10 cellular contexts compared by ENCODE assay signal in the genomic region with DNA sequence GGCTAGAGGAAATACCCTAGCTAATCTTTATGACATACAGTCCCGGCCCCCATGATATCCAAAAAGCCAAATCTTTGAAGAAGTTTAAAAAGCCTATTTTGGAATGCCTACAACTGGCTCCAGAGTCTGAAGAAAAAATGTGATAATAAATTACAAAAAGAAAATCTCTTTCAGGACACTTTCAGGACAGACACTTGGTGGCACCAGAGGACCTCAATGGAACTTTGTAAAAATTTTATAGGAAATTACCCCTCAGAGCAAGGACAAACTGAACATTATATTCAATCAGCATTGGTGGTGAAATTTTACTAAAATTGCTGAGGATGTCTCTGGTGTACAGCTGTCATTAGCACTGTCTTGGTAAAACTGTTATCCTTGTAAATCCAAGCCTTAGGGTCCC.
A peak's percentile ranks its signal among the peaks of the same experiment; 100 is the strongest.
DNase-seq lines count a peak whose midpoint lies in the region; ATAC-seq, FAIRE-seq and TF ChIP-seq lines count a peak whose summit lies in the region.
"Had no signal": no experiment of that assay in that cellular context is flagged by ENCODE, and none has a peak within 500 bp of the region (broad histone marks: within the 10 kb centered on the region; RNA-seq: fewer than 3 reads in every experiment).

No MANE protein-coding gene starts in this region.

- 38% methylated on average over 1 of the region's 1 CpG for WGBS in GM12878 (ENCODE audit: insufficient coverage, insufficient replicate concordance, low lambda C conversion rate, missing lambda C conversion rate)
- 19 to 23% (median 21%) methylated on average over 1 of the region's 1 CpG for WGBS in heart left ventricle, 4 donors

- CTCF ChIA-PET in GM12878 (lab: Yijun Ruan, JAX) = interaction anchor here (0.7 to 4.4 kb wide), 5 partner anchors 12 to 318 kb away, joined by 3 to 62 read pairs (median 7); a partner anchor contains a TSS

- intact Hi-C loops in GM12878 (cut with micrococcal nuclease; ENCODE audit: unreplicated experiment) (loop anchor here (1.0 kb wide), 1 partner anchor 78 kb away; no protein-coding TSS in a partner anchor), heart left ventricle (cut with DNase I) (loop anchor here in 2 of 10 donors (5.0 to 10.0 kb wide), 2 partner anchors 79 to 81 kb away; a partner anchor contains a TSS)

- H3K9me3 ChIP-seq in GM12878 (replicated peaks; ENCODE audit: control insufficient read depth, insufficient read depth, low read length) = no peaks in the 10 kb centered on the region
- no peaks in the 10 kb centered on the region for H3K9me3 ChIP-seq in neural cell (ENCODE audit: low read length)
- H3K9me3 ChIP-seq in heart left ventricle = no peaks in the 10 kb centered on the region

- no peaks in the 10 kb centered on the region for H3K9me2 ChIP-seq in neural cell (ENCODE audit: insufficient read depth, low read length)

- TF ChIP-seq CTCF in GM12878 (IDR thresholded peaks at IDR 0.05 in 2 of 3, conservative IDR thresholded peaks at IDR 0.05 in 1 of 3; ENCODE audit: control insufficient read depth in 2 of 3, extremely low read depth in 1 of 3, insufficient read depth in 1 of 3, low read depth in 3 of 3, low read length in 3 of 3) (peak; percentile 16 to 51 (median 19); a peak in 3 of 6 replicates), neural cell (IDR thresholded peaks at IDR 0.05; ENCODE audit: poor library complexity, severe bottlenecking) (peak; percentile 46), heart left ventricle (IDR thresholded peaks at IDR 0.05) (peak in 5 of 12 donors; percentile 23 to 41 (median 27))

- no peak overlapping the region for H2AFZ ChIP-seq in GM12878 (ENCODE audit: control insufficient read depth, low read depth, low read length)
- no peak overlapping the region for H2AFZ ChIP-seq in neural cell (ENCODE audit: low read depth, low read length)

- H3K4me3 ChIP-seq in GM12878 = no peak overlapping the region
- no peak overlapping the region for H3K4me3 ChIP-seq in neural cell (ENCODE audit: low read length)
- no peak overlapping the region for H3K4me3 ChIP-seq in heart left ventricle

- H3K4me2 ChIP-seq in GM12878 (ENCODE audit: control insufficient read depth, insufficient read depth) (no peak overlapping the region), neural cell (ENCODE audit: low read length) (no peak overlapping the region)

- no peaks in the 10 kb centered on the region for H3F3A ChIP-seq in neural cell (ENCODE audit: insufficient read depth, low read length, poor library complexity, severe bottlenecking)

- H3K9ac ChIP-seq in GM12878 (ENCODE audit: control insufficient read depth, insufficient read depth, low read length) (no peak overlapping the region), neural cell (ENCODE audit: low read length) (no peak overlapping the region)

- RAD21 ChIA-PET in GM12878 (lab: Charles Lee; ENCODE audit: unreplicated experiment) = no interaction called here

- H3K27me3 ChIP-seq in GM12878 (replicated peaks in 1 of 2; ENCODE audit: control insufficient read depth in 2 of 2, insufficient read depth in 2 of 2, low read length in 1 of 2) = no peaks in the 10 kb centered on the region
- no peaks in the 10 kb centered on the region for H3K27me3 ChIP-seq in neural cell (ENCODE audit: insufficient read depth, low read depth, low read length)
- peaks cover 0 to 5% (median 0%) of the 10 kb centered on the region in 9 donors for H3K27me3 ChIP-seq in heart left ventricle

- TF ChIP-seq RAD21 in GM12878 (IDR thresholded peaks at IDR 0.05; ENCODE audit: insufficient read depth, low read depth, low read length) (peak; percentile 69), neural cell (conservative IDR thresholded peaks at IDR 0.05) (peak; percentile 50)

- DNase-seq in DMS53 (lab: John Stamatoyannopoulos, UW) (peak; percentile 20), DMS53 treated with DMSO at 0.1 percent for 48 hours (lab: John Stamatoyannopoulos, UW; ENCODE audit: unreplicated experiment) (no peak), KBM-7 (peak; percentile 20), GM12878 (ENCODE audit: low read depth, low spot score) (no peak), cerebellar nuclear complex (lab: John Stamatoyannopoulos, UW) (no peak), heart left ventricle (no peak)
- DNase-seq: NCI-H510A treated with DMSO at 0.1 percent for 48 hours had no signal

- no peak for TF ChIP-seq POLR2A in GM12878 (IDR thresholded peaks at IDR 0.05; ENCODE audit: low read depth, low read length)
- TF ChIP-seq POLR2A in heart left ventricle (IDR thresholded peaks at IDR 0.05) = no peak

- in situ Hi-C loops in KBM-7 (cut with MboI; ENCODE audit: low pct_unique_long_range_greater_than_20kb, low sequenced_read_pairs) (no loop called here), GM12878 (cut with MboI) (no loop called here)

- H4K20me1 ChIP-seq in GM12878 (ENCODE audit: control insufficient read depth, insufficient read depth) (no peaks in the 10 kb centered on the region), neural cell (ENCODE audit: insufficient read depth) (no peaks in the 10 kb centered on the region)

- BruUV-seq in GM12878 (replicated peaks; lab: Mats Ljungman, UMichigan) = no TSS peak

- H3K4me1 ChIP-seq in GM12878 (ENCODE audit: control insufficient read depth, insufficient read depth, low read length) (no peaks in the 10 kb centered on the region), heart left ventricle (no peaks in the 10 kb centered on the region)

- H3K36me3 ChIP-seq in GM12878 (ENCODE audit: control insufficient read depth in 2 of 2, insufficient read depth in 2 of 2, low read length in 1 of 2) (no peaks in the 10 kb centered on the region), neural cell (ENCODE audit: insufficient read depth, low read length) (no peaks in the 10 kb centered on the region), heart left ventricle (no peaks in the 10 kb centered on the region)

- ATAC-seq in GM12878 = no peak
- no peak for ATAC-seq in HG02623 (IDR thresholded peaks at IDR 0.05; ENCODE audit: unreplicated experiment)
- no peak for ATAC-seq in heart left ventricle
- ATAC-seq: activated CD4-positive, CD25-positive, alpha-beta regulatory T cell treated with anti-CD3 and anti-CD28 coated beads, Interleukin-2, amount 50 U/mL, for 24 hours had no signal

- TF ChIP-seq EP300 in GM12878 (IDR thresholded peaks at IDR 0.05; ENCODE audit: borderline replicate concordance in 1 of 2, control insufficient read depth in 1 of 2, low read depth in 2 of 2, low read length in 2 of 2) (no peak), neural cell (conservative IDR thresholded peaks at IDR 0.05; ENCODE audit: poor library complexity, severe bottlenecking) (no peak)

- POLR2A ChIA-PET in GM12878 (lab: Charles Lee) = no interaction called here

- no peak for FAIRE-seq in GM12878 (lab: Jason Lieb, UNC)

- H3K79me2 ChIP-seq in GM12878 (ENCODE audit: control insufficient read depth, insufficient read depth, low read length) = no peaks in the 10 kb centered on the region
- H3K79me2 ChIP-seq in neural cell (replicated peaks; ENCODE audit: insufficient read depth, low read length) = no peaks in the 10 kb centered on the region

- H3K27ac ChIP-seq in GM12878 (ENCODE audit: control insufficient read depth, insufficient read depth) (no peak overlapping the region), neural cell (ENCODE audit: low read length) (no peak overlapping the region), heart left ventricle (no peak overlapping the region)

- SMC1A ChIA-PET in GM12878 (lab: Charles Lee; ENCODE audit: uncharacterized antibody, unreplicated experiment) = interaction anchor here (0.7 to 5.0 kb wide), 5 partner anchors 32 to 96 kb away, joined by 3 to 45 read pairs (median 7); no protein-coding TSS in a partner anchor

TF ChIP-seq in GM12878, 131 proteins besides CTCF, POLR2A, EP300 and RAD21:
- TF ChIP-seq SMC3 (IDR thresholded peaks at IDR 0.05; ENCODE audit: borderline replicate concordance, low read length) (peak; percentile 14; the same call in 1 of the 2 replicates), DPF2 (IDR thresholded peaks at IDR 0.05) (no peak)
TF ChIP-seq in GM12878: peak in this region for 1.

TF ChIP-seq in neural cell, 6 proteins besides CTCF, POLR2A, EP300 and RAD21:
- no peak for TF ChIP-seq POLR2AphosphoS5 (IDR thresholded peaks at IDR 0.05)
- no peak for TF ChIP-seq SMC3 (conservative IDR thresholded peaks at IDR 0.05; ENCODE audit: poor library complexity)
- TF ChIP-seq, protein P1, sequence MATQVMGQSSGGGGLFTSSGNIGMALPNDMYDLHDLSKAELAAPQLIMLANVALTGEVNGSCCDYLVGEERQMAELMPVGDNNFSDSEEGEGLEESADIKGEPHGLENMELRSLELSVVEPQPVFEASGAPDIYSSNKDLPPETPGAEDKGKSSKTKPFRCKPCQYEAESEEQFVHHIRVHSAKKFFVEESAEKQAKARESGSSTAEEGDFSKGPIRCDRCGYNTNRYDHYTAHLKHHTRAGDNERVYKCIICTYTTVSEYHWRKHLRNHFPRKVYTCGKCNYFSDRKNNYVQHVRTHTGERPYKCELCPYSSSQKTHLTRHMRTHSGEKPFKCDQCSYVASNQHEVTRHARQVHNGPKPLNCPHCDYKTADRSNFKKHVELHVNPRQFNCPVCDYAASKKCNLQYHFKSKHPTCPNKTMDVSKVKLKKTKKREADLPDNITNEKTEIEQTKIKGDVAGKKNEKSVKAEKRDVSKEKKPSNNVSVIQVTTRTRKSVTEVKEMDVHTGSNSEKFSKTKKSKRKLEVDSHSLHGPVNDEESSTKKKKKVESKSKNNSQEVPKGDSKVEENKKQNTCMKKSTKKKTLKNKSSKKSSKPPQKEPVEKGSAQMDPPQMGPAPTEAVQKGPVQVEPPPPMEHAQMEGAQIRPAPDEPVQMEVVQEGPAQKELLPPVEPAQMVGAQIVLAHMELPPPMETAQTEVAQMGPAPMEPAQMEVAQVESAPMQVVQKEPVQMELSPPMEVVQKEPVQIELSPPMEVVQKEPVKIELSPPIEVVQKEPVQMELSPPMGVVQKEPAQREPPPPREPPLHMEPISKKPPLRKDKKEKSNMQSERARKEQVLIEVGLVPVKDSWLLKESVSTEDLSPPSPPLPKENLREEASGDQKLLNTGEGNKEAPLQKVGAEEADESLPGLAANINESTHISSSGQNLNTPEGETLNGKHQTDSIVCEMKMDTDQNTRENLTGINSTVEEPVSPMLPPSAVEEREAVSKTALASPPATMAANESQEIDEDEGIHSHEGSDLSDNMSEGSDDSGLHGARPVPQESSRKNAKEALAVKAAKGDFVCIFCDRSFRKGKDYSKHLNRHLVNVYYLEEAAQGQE (IDR thresholded peaks at IDR 0.05; ENCODE audit: borderline replicate concordance) = no peak
- TF ChIP-seq TAF1 (IDR thresholded peaks at IDR 0.05; ENCODE audit: low read depth) = no peak
- no peak for TF ChIP-seq MXI1 (conservative IDR thresholded peaks at IDR 0.05; ENCODE audit: poor library complexity, severe bottlenecking)
- TF ChIP-seq EZH2 (IDR thresholded peaks at IDR 0.05; ENCODE audit: borderline replicate concordance, insufficient read depth, low read length, poor library complexity, severe bottlenecking) = no peak
TF ChIP-seq in neural cell: peak in this region for 0.

Comparison
In these comparisons a context has a peak if more than half of its experiments do, and no peak if none do; other contexts are left out.
1. DNase-seq: peak in DMS53 (single experiment) and KBM-7 (single experiment); none in DMS53 treated with DMSO at 0.1 percent for 48 hours (single experiment), GM12878 (single experiment), cerebellar nuclear complex (0 of 2) and heart left ventricle (0 of 5).